Comparison of ENCODE assay signal across 11 cellular contexts in the genomic region with DNA sequence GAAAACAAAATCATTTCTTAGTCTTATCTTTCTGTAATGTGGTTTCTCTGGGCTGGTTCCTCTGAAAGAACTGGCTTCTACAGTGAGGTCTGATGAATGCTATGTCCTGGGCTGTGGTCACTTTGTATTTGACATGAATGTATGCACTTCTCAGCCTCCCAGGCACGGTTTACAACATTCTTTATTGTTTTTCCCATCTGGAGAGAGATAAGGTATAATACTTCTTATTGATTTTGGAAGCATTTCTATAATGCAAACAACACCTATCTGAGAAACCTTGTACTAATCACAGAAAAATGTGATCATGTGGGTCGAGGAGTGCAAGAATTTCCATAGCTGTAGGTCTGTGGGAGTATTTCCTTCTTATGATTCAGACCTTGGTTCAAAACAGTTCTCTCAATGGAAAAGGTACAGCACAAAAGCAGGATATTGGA. TPM values are rescaled to one million over a fixed set of nuclear protein-coding genes. Genes with fewer than 3 reads are reported as not detected.
DNase-seq lines count a peak whose midpoint lies in the region; ATAC-seq and TF ChIP-seq lines count a peak whose summit lies in the region.
"Had no signal": no experiment of that assay in that cellular context is flagged by ENCODE, and none has a peak within 500 bp of the region (broad histone marks: within the 10 kb centered on the region; RNA-seq: fewer than 3 reads in every experiment).

No MANE protein-coding gene starts in this region.

- intact Hi-C loops in cardiac septum (cut with DNase I) = no loop called here

- no peak for ATAC-seq in GM21529 (IDR thresholded peaks at IDR 0.05; ENCODE audit: unreplicated experiment)
- ATAC-seq: gastrocnemius medialis; stimulated activated naive CD8-positive, alpha-beta T cell treated with anti-CD3 and anti-CD28 coated beads, Interleukin-15, Interleukin-2, amounts not matched to agents 100 U/mL and 50 U/mL, for 24 hours had no signal

- DNase-seq in HT1080 (ENCODE audit: low read depth) (peak; percentile 96), astrocyte of the spinal cord (ENCODE audit: low read depth, low spot score) (peak; percentile 98), kidney tubule cell (ENCODE audit: low spot score) (peak; percentile 88), cardiac septum (ENCODE audit: low spot score) (no peak), MV-4-11 (lab: John Stamatoyannopoulos, UW) (no peak), amygdala (lab: John Stamatoyannopoulos, UW) (no peak)
- DNase-seq: gastrocnemius medialis; NCI-H2081 treated with DMSO at 0.1 percent for 48 hours; stimulated activated naive CD8-positive, alpha-beta T cell treated with anti-CD3 and anti-CD28 coated beads, Interleukin-15, Interleukin-2, amounts not matched to agents 100 U/mL and 50 U/mL, for 24 hours had no signal

- H3K4me3 ChIP-seq in astrocyte of the spinal cord (ENCODE audit: low read depth, low read length) = no peak overlapping the region
- H3K4me3 ChIP-seq: gastrocnemius medialis had no signal

- no peak for TF ChIP-seq CTCF in astrocyte of the spinal cord (IDR thresholded peaks at IDR 0.05; ENCODE audit: low read depth, low read length)

- in situ Hi-C loops in astrocyte of the spinal cord (cut with HindIII; ENCODE audit: low sequenced_read_pairs) = no loop called here

RNA-seq across cellular contexts. Expression of a gene that starts 46.9 kb away (rescaled TPM):
- 0.47 and 0.80 TPM in 2 replicates for total RNA-seq in HT1080 (2014; rRNA removed; shearing (Covaris generic))
- 3.8 and 5.5 TPM in 2 replicates for polyA plus RNA-seq in HT1080 (2015; cell fraction: cytosol; rRNA removed)
- 7.0 and 7.6 TPM in 2 replicates for polyA plus RNA-seq in HT1080 (2015; cell fraction: nucleus; rRNA removed)
- total RNA-seq in cardiac septum = not detected
- total RNA-seq: gastrocnemius medialis, mononuclear cell had no signal

Comparison
In these comparisons a context has a peak if more than half of its experiments do, and no peak if none do; other contexts are left out.
1. DNase-seq: peak in HT1080 (single experiment), astrocyte of the spinal cord (single experiment) and kidney tubule cell (single experiment); none in cardiac septum (single experiment), MV-4-11 (single experiment) and amygdala (0 of 56).